28 cellular contexts compared by ENCODE assay signal in genomic region chr1:54224233-54224632, GRCh38. TPM values are rescaled to one million over a fixed set of nuclear protein-coding genes. Genes with fewer than 3 reads are reported as not detected.
DNase-seq lines count a peak whose midpoint lies in the region; ATAC-seq and TF ChIP-seq lines count a peak whose summit lies in the region.
"Had no signal": no experiment of that assay in that cellular context is flagged by ENCODE, and none has a peak within 500 bp of the region (broad histone marks: within the 10 kb centered on the region; RNA-seq: fewer than 3 reads in every experiment).

No MANE protein-coding gene starts in this region.

- POLR2A ChIA-PET in activated CD8-positive, alpha-beta T cell treated with anti-CD3 and anti-CD28 coated beads, Interleukin-2, amount 10 ng/mL, durations not matched to agents 7 days and 5 days (lab: Charles Lee), result no interaction called here
- POLR2A ChIA-PET in activated CD8-positive, alpha-beta T cell treated with anti-CD3 and anti-CD28 coated beads for 36 hours (lab: Charles Lee), result interaction anchor here (0.7 kb wide), 1 partner anchor 512 kb away, joined by 4 read pairs; no protein-coding TSS in a partner anchor
- POLR2A ChIA-PET in CD4-positive, alpha-beta memory T cell (lab: Charles Lee; ENCODE audit: partially characterized antibody), result no interaction called here

- peak overlapping the region; percentile 72 for H3K27ac Mint-ChIP-seq in activated CD8-positive, alpha-beta T cell treated with anti-CD3 and anti-CD28 coated beads, Interleukin-2, amount 10 ng/mL, durations not matched to agents 7 days and 5 days
- no peak overlapping the region for H3K27ac Mint-ChIP-seq in activated CD8-positive, alpha-beta T cell treated with anti-CD3 and anti-CD28 coated beads for 36 hours
- peak overlapping the region in 5 of 7 donors; percentile 39 to 68 (median 57) for H3K27ac Mint-ChIP-seq in CD4-positive, alpha-beta memory T cell
- H3K27ac Mint-ChIP-seq in neural crest cell (ENCODE audit: unreplicated experiment), result no peak overlapping the region

- no peak overlapping the region for H3K4me3 ChIP-seq in CD4-positive, alpha-beta memory T cell (ENCODE audit: low read length in 2 of 2)
- no peak overlapping the region for H3K4me3 ChIP-seq in H7 (ENCODE audit: insufficient read depth, low read depth, low read length)
- H3K4me3 ChIP-seq: A549, body of pancreas, lower lobe of right lung, smooth muscle cell, stomach, thyroid gland had no signal

- H3K27me3 Mint-ChIP-seq in activated CD8-positive, alpha-beta T cell treated with anti-CD3 and anti-CD28 coated beads, Interleukin-2, amount 10 ng/mL, durations not matched to agents 7 days and 5 days (ENCODE audit: low read depth), result no peaks in the 10 kb centered on the region
- H3K27me3 Mint-ChIP-seq in activated CD8-positive, alpha-beta T cell treated with anti-CD3 and anti-CD28 coated beads for 36 hours, result no peaks in the 10 kb centered on the region
- no peaks in the 10 kb centered on the region for H3K27me3 Mint-ChIP-seq in CD4-positive, alpha-beta memory T cell
- peaks cover 9% of the 10 kb centered on the region for H3K27me3 Mint-ChIP-seq in neural crest cell (ENCODE audit: low read depth)
- H3K27me3 Mint-ChIP-seq: T-cell had no signal

- no peaks in the 10 kb centered on the region for H3K4me1 ChIP-seq in CD4-positive, alpha-beta memory T cell (ENCODE audit: insufficient read depth, low read length)

- no peaks in the 10 kb centered on the region for H3K9me3 ChIP-seq in CD4-positive, alpha-beta memory T cell (ENCODE audit: control insufficient read depth in 1 of 2, low read length in 2 of 2)
- H3K9me3 ChIP-seq: A549, body of pancreas, lower lobe of right lung, stomach, thyroid gland had no signal

- ATAC-seq in activated CD8-positive, alpha-beta T cell treated with anti-CD3 and anti-CD28 coated beads, Interleukin-2, amount 10 ng/mL, durations not matched to agents 7 days and 5 days, result no peak
- ATAC-seq in activated CD8-positive, alpha-beta T cell treated with anti-CD3 and anti-CD28 coated beads for 36 hours, result no peak
- ATAC-seq: A549; body of pancreas; CD8-positive, alpha-beta T cell; lower lobe of right lung; T-cell had no signal

- H3K9me3 Mint-ChIP-seq in activated CD8-positive, alpha-beta T cell treated with anti-CD3 and anti-CD28 coated beads, Interleukin-2, amount 10 ng/mL, durations not matched to agents 7 days and 5 days (ENCODE audit: insufficient read depth), result no peaks in the 10 kb centered on the region
- H3K9me3 Mint-ChIP-seq in activated CD8-positive, alpha-beta T cell treated with anti-CD3 and anti-CD28 coated beads for 36 hours, result no peaks in the 10 kb centered on the region
- no peaks in the 10 kb centered on the region for H3K9me3 Mint-ChIP-seq in CD4-positive, alpha-beta memory T cell
- H3K9me3 Mint-ChIP-seq in neural crest cell, result no peaks in the 10 kb centered on the region
- H3K9me3 Mint-ChIP-seq: CD8-positive, alpha-beta T cell; T-cell had no signal

- H3K4me1 Mint-ChIP-seq in activated CD8-positive, alpha-beta T cell treated with anti-CD3 and anti-CD28 coated beads, Interleukin-2, amount 10 ng/mL, durations not matched to agents 7 days and 5 days (ENCODE audit: low read depth), result peaks cover 14% of the 10 kb centered on the region
- peaks cover 13% of the 10 kb centered on the region for H3K4me1 Mint-ChIP-seq in activated CD8-positive, alpha-beta T cell treated with anti-CD3 and anti-CD28 coated beads for 36 hours (ENCODE audit: low read depth)
- peaks cover 1 to 14% (median 5%) of the 10 kb centered on the region in 4 donors for H3K4me1 Mint-ChIP-seq in CD4-positive, alpha-beta memory T cell
- peaks cover 51% of the 10 kb centered on the region for H3K4me1 Mint-ChIP-seq in neural crest cell

- H3K4me3 Mint-ChIP-seq in activated CD8-positive, alpha-beta T cell treated with anti-CD3 and anti-CD28 coated beads, Interleukin-2, amount 10 ng/mL, durations not matched to agents 7 days and 5 days, result no peak overlapping the region
- no peak overlapping the region for H3K4me3 Mint-ChIP-seq in activated CD8-positive, alpha-beta T cell treated with anti-CD3 and anti-CD28 coated beads for 36 hours
- no peak overlapping the region for H3K4me3 Mint-ChIP-seq in CD4-positive, alpha-beta memory T cell
- peak overlapping the region; percentile 23 for H3K4me3 Mint-ChIP-seq in neural crest cell
- H3K4me3 Mint-ChIP-seq: CD8-positive, alpha-beta T cell; T-cell had no signal

- DNase-seq in activated CD8-positive, alpha-beta T cell treated with anti-CD3 and anti-CD28 coated beads, Interleukin-2, amount 10 ng/mL, durations not matched to agents 7 days and 5 days, result no peak
- DNase-seq in activated CD8-positive, alpha-beta T cell treated with anti-CD3 and anti-CD28 coated beads for 36 hours, result no peak
- DNase-seq in CD4-positive, alpha-beta memory T cell, result no peak
- no peak for DNase-seq in neural crest cell (ENCODE audit: low read depth, low spot score)
- no peak for DNase-seq in H7
- DNase-seq in UCSD-AML1 (lab: John Stamatoyannopoulos, UW; ENCODE audit: unreplicated experiment), result no peak
- no peak for DNase-seq in NCI-H446 treated with DMSO at 0.1 percent for 48 hours (lab: John Stamatoyannopoulos, UW)
- DNase-seq: activated CD4-positive, alpha-beta T cell treated with anti-CD3 and anti-CD28 coated beads for 4 hours; activated CD8-positive, alpha-beta memory T cell treated with anti-CD3 and anti-CD28 coated beads for 24 hours; activated effector memory CD4-positive, alpha-beta T cell treated with anti-CD3 and anti-CD28 coated beads, Interleukin-2, amount 50 U/mL, for 16 hours; activated T-cell treated with anti-CD3 and anti-CD28 coated beads for 4 hours; body of pancreas; CD8-positive, alpha-beta T cell; hippocampal formation; Karpas-422; lower lobe of right lung; NCI-H1930; OCI-M1; stimulated activated CD4-positive, alpha-beta T cell treated with anti-CD3 and anti-CD28 coated beads, Interleukin-2, amount 100 ng/mL, for 24 hours; stomach; T-cell; thyroid gland had no signal

- intact Hi-C loops in activated CD8-positive, alpha-beta T cell treated with anti-CD3 and anti-CD28 coated beads for 36 hours (cut with micrococcal nuclease), result no loop called here
- intact Hi-C loops in CD4-positive, alpha-beta memory T cell (cut with micrococcal nuclease), result no loop called here

- H3K36me3 Mint-ChIP-seq in activated CD8-positive, alpha-beta T cell treated with anti-CD3 and anti-CD28 coated beads, Interleukin-2, amount 10 ng/mL, durations not matched to agents 7 days and 5 days (ENCODE audit: low read depth), result peaks cover 39% of the 10 kb centered on the region
- peaks cover 8% of the 10 kb centered on the region for H3K36me3 Mint-ChIP-seq in activated CD8-positive, alpha-beta T cell treated with anti-CD3 and anti-CD28 coated beads for 36 hours (ENCODE audit: low read depth)
- peaks cover 17 to 41% of the 10 kb centered on the region in 2 donors for H3K36me3 Mint-ChIP-seq in CD4-positive, alpha-beta memory T cell
- H3K36me3 Mint-ChIP-seq in neural crest cell (ENCODE audit: low read depth), result peaks cover 14% of the 10 kb centered on the region

- CTCF ChIA-PET in activated CD8-positive, alpha-beta T cell treated with anti-CD3 and anti-CD28 coated beads, Interleukin-2, amount 10 ng/mL, durations not matched to agents 7 days and 5 days (lab: Charles Lee), result interaction anchor here (1.2 kb wide), 1 partner anchor 265 kb away, joined by 3 read pairs; no protein-coding TSS in a partner anchor
- CTCF ChIA-PET in activated CD8-positive, alpha-beta T cell treated with anti-CD3 and anti-CD28 coated beads for 36 hours (lab: Charles Lee), result no interaction called here
- CTCF ChIA-PET in CD4-positive, alpha-beta memory T cell (lab: Charles Lee; ENCODE audit: partially characterized antibody), result no interaction called here

- peaks cover 5% of the 10 kb centered on the region for H3K36me3 ChIP-seq in CD4-positive, alpha-beta memory T cell (ENCODE audit: insufficient read depth, low read length)
- H3K36me3 ChIP-seq in H7 (replicated peaks; ENCODE audit: control insufficient read depth, insufficient read depth, low read length), result peaks cover 3% of the 10 kb centered on the region; the same call in 1 of the 2 replicates
- H3K36me3 ChIP-seq: thyroid gland had no signal

- no peak for TF ChIP-seq CTCF in activated CD8-positive, alpha-beta T cell treated with anti-CD3 and anti-CD28 coated beads for 36 hours (IDR thresholded peaks at IDR 0.05)
- no peak for TF ChIP-seq CTCF in neural crest cell (conservative IDR thresholded peaks at IDR 0.05)

- no peaks in the 10 kb centered on the region for H3K27me3 ChIP-seq in CD4-positive, alpha-beta memory T cell (ENCODE audit: insufficient read depth, low read length)
- H3K27me3 ChIP-seq in H7 (ENCODE audit: control insufficient read depth, insufficient read depth, low read length), result no peaks in the 10 kb centered on the region
- H3K27me3 ChIP-seq: body of pancreas, stomach, thyroid gland had no signal

- no peak overlapping the region for H3K27ac ChIP-seq in CD4-positive, alpha-beta memory T cell (ENCODE audit: low read depth, low read length)
- H3K27ac ChIP-seq in cingulate gyrus (ENCODE audit: low read depth, low read length), result peak overlapping the region; percentile 14
- H3K27ac ChIP-seq: A549, body of pancreas, HL-60, lower lobe of right lung, parathyroid adenoma, RWPE1, stomach, thyroid gland had no signal

RNA-seq across cellular contexts. Expression of gene MRPL37, which starts 24.3 kb away (rescaled TPM):
- total RNA-seq in activated CD8-positive, alpha-beta T cell treated with anti-CD3 and anti-CD28 coated beads, Interleukin-2, amount 10 ng/mL, durations not matched to agents 7 days and 5 days, result 100 to 1,000 TPM; 115 TPM
- total RNA-seq in activated CD8-positive, alpha-beta T cell treated with anti-CD3 and anti-CD28 coated beads for 36 hours, result 100 to 1,000 TPM; 194 to 198 TPM
- total RNA-seq in CD4-positive, alpha-beta memory T cell, result 10 to 100 TPM; 33.4 to 39.0 TPM
- polyA plus RNA-seq in CD4-positive, alpha-beta memory T cell, result 10 to 100 TPM; 53.2 to 89.1 TPM
- 96.2 and 97.5 TPM in 2 replicates for total RNA-seq in neural crest cell
- total RNA-seq in H7 (2014; rRNA removed; shearing (Covaris generic)), result 268 and 275 TPM in 2 replicates

RNA-seq across cellular contexts. Expression of gene CYB5RL, which starts 24.4 kb away (rescaled TPM):
- 10 to 100 TPM; 13.1 to 15.5 TPM for total RNA-seq in activated CD8-positive, alpha-beta T cell treated with anti-CD3 and anti-CD28 coated beads, Interleukin-2, amount 10 ng/mL, durations not matched to agents 7 days and 5 days
- 10 to 100 TPM; 11.4 to 12.6 TPM for total RNA-seq in activated CD8-positive, alpha-beta T cell treated with anti-CD3 and anti-CD28 coated beads for 36 hours
- total RNA-seq in CD4-positive, alpha-beta memory T cell, result 10 to 100 TPM; 10.5 to 10.7 TPM
- 1 to 10 TPM; 1.3 to 4.4 TPM for polyA plus RNA-seq in CD4-positive, alpha-beta memory T cell
- total RNA-seq in neural crest cell, result 16.0 and 17.3 TPM in 2 replicates
- 13.3 and 14.3 TPM in 2 replicates for total RNA-seq in H7 (2014; rRNA removed; shearing (Covaris generic))

Comparison
In these comparisons a context has a peak if more than half of its experiments do, and no peak if none do; other contexts are left out.
1. H3K27ac Mint-ChIP-seq: peak in activated CD8-positive, alpha-beta T cell treated with anti-CD3 and anti-CD28 coated beads, Interleukin-2, amount 10 ng/mL, durations not matched to agents 7 days and 5 days (single experiment) and CD4-positive, alpha-beta memory T cell (5 of 7); none in activated CD8-positive, alpha-beta T cell treated with anti-CD3 and anti-CD28 coated beads for 36 hours (single experiment) and neural crest cell (single experiment).